Comparison of ENCODE assay signal across 1 cellular context in the genomic region with DNA sequence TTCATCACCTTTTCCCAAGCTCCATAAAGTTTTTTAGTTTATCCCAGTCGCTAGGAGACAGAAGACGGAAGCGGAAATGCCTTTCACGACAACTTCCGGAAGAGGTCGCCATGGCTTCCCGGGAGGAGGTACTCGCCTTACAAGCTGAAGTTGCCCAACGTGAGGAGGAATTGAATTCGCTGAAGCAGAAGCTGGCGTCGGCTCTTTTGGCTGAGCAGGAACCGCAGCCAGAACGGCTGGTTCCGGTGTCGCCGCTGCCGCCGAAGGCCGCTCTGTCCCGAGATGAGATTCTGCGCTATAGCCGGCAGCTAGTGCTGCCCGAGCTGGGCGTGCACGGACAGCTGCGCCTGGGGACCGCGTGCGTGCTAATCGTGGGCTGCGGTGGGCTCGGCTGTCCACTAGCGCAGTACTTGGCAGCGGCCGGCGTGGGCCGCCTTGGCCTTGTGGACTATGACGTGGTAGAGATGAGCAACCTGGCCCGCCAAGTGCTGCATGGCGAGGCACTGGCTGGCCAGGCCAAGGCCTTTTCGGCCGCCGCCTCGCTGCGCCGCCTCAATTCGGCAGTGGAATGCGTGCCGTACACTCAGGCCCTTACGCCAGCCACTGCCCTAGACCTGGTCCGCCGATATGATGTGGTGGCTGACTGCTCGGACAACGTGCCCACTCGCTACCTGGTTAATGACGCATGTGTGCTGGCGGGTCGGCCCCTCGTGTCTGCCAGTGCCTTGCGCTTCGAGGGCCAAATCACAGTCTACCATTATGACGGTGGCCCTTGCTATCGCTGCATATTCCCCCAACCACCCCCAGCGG.
TF ChIP-seq lines count a peak whose summit lies in the region.

A gene with protein sequence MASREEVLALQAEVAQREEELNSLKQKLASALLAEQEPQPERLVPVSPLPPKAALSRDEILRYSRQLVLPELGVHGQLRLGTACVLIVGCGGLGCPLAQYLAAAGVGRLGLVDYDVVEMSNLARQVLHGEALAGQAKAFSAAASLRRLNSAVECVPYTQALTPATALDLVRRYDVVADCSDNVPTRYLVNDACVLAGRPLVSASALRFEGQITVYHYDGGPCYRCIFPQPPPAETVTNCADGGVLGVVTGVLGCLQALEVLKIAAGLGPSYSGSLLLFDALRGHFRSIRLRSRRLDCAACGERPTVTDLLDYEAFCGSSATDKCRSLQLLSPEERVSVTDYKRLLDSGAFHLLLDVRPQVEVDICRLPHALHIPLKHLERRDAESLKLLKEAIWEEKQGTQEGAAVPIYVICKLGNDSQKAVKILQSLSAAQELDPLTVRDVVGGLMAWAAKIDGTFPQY (plus strand): TSS at position 86 of the 810 bp plus-strand sequence. CDS start 25 bp downstream, at position 111.

TF ChIP-seq in HepG2, 621 proteins besides CTCF, POLR2A, EP300 and RAD21 (continued from another document and continues in another):
- TF ChIP-seq, protein P1, sequence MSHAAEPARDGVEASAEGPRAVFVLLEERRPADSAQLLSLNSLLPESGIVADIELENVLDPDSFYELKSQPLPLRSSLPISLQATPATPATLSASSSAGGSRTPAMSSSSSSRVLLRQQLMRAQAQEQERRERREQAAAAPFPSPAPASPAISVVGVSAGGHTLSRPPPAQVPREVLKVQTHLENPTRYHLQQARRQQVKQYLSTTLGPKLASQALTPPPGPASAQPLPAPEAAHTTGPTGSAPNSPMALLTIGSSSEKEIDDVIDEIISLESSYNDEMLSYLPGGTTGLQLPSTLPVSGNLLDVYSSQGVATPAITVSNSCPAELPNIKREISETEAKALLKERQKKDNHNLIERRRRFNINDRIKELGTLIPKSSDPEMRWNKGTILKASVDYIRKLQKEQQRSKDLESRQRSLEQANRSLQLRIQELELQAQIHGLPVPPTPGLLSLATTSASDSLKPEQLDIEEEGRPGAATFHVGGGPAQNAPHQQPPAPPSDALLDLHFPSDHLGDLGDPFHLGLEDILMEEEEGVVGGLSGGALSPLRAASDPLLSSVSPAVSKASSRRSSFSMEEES (CRISPR knock-in tag; IDR thresholded peaks at IDR 0.05) = 0 out of 2 replicates have a peak, but pooled peaks have one; percentile 7
- TF ChIP-seq HMG20B (CRISPR knock-in tag; conservative IDR thresholded peaks at IDR 0.05) (no peak), ZNF564 (CRISPR knock-in tag; IDR thresholded peaks at IDR 0.05) (no peak), SOX6 (IDR thresholded peaks at IDR 0.05) (no peak), SOX6 (CRISPR knock-in tag; IDR thresholded peaks at IDR 0.05) (peak; percentile 68), PAX8 (CRISPR knock-in tag; IDR thresholded peaks at IDR 0.05; ENCODE audit: borderline replicate concordance) (peak; percentile 86; the same call in 1 of the 2 replicates), ATF1 (CRISPR knock-in tag; IDR thresholded peaks at IDR 0.05) (peak; percentile 96), FOXK1 (CRISPR knock-in tag; IDR thresholded peaks at IDR 0.05; ENCODE audit: borderline replicate concordance, low read depth) (peak; percentile 92), ZNF543 (CRISPR knock-in tag; IDR thresholded peaks at IDR 0.05) (no peak), NFIC (IDR thresholded peaks at IDR 0.05; ENCODE audit: low read length) (no peak), REPIN1 (CRISPR knock-in tag; IDR thresholded peaks at IDR 0.05; ENCODE audit: borderline replicate concordance, low read depth) (no peak), MBD4 (IDR thresholded peaks at IDR 0.05; ENCODE audit: borderline replicate concordance, low read length) (no peak), PHF5A (CRISPR knock-in tag; IDR thresholded peaks at IDR 0.05; ENCODE audit: low read depth, unreplicated experiment) (no peak), ZSCAN31 (CRISPR knock-in tag; IDR thresholded peaks at IDR 0.05; ENCODE audit: low read depth) (no peak), MIER3 (CRISPR knock-in tag; IDR thresholded peaks at IDR 0.05; ENCODE audit: borderline replicate concordance) (no peak; the same call in 1 of the 2 replicates), SKI (IDR thresholded peaks at IDR 0.05; ENCODE audit: partially characterized antibody) (no peak), MAFG (CRISPR knock-in tag; IDR thresholded peaks at IDR 0.05) (no peak), TCF7 (IDR thresholded peaks at IDR 0.05; ENCODE audit: low read depth) (no peak), ZNF317 (CRISPR knock-in tag; IDR thresholded peaks at IDR 0.05) (peak; percentile 84), KLF13 (CRISPR knock-in tag; IDR thresholded peaks at IDR 0.05) (peak; percentile 96), SALL1 (CRISPR knock-in tag; IDR thresholded peaks at IDR 0.05) (no peak; the same call in 1 of the 2 replicates), ZNF615 (CRISPR knock-in tag; IDR thresholded peaks at IDR 0.05; ENCODE audit: borderline replicate concordance) (no peak), ZNF839 (CRISPR knock-in tag; IDR thresholded peaks at IDR 0.05; ENCODE audit: borderline replicate concordance) (peak; percentile 89), ZNF792 (CRISPR knock-in tag; IDR thresholded peaks at IDR 0.05) (no peak), ARNTL (CRISPR knock-in tag; IDR thresholded peaks at IDR 0.05) (no peak), MAZ (IDR thresholded peaks at IDR 0.05; ENCODE audit: borderline replicate concordance, low read depth, low read length) (no peak), MAZ (CRISPR knock-in tag; IDR thresholded peaks at IDR 0.05; ENCODE audit: low read depth) (no peak), HHEX (CRISPR knock-in tag; IDR thresholded peaks at IDR 0.05) (no peak), SIX1 (CRISPR knock-in tag; IDR thresholded peaks at IDR 0.05; ENCODE audit: borderline replicate concordance) (no peak), TCF7L2 (IDR thresholded peaks at IDR 0.05; ENCODE audit: low read depth, low read length) (no peak), CEBPB (IDR thresholded peaks at IDR 0.05; ENCODE audit: borderline replicate concordance, low read depth, low read length) (peak; percentile 74; the same call in 1 of the 2 replicates), ZNF672 (CRISPR knock-in tag; IDR thresholded peaks at IDR 0.05) (no peak), ETV5 (CRISPR knock-in tag; IDR thresholded peaks at IDR 0.05; ENCODE audit: borderline replicate concordance) (0 out of 2 replicates have a peak, but pooled peaks have one; percentile 30), FIP1L1 (IDR thresholded peaks at IDR 0.05; ENCODE audit: borderline replicate concordance, insufficient read depth, low read depth, low read length) (no peak; the same call in 1 of the 2 replicates), ZNF441 (CRISPR knock-in tag; IDR thresholded peaks at IDR 0.05; ENCODE audit: borderline replicate concordance) (no peak), TOPORS (CRISPR knock-in tag; IDR thresholded peaks at IDR 0.05) (no peak; the same call in 1 of the 2 replicates), MED8 (CRISPR knock-in tag; IDR thresholded peaks at IDR 0.05; ENCODE audit: insufficient replicate concordance) (peak; percentile 72), CREB1 (IDR thresholded peaks at IDR 0.05) (peak; percentile 19), CREB1 (CRISPR knock-in tag; IDR thresholded peaks at IDR 0.05) (peak; percentile 97), ZNF17 (CRISPR knock-in tag; IDR thresholded peaks at IDR 0.05) (no peak), HDAC2 (CRISPR knock-in tag; IDR thresholded peaks at IDR 0.05) (peak; percentile 47; the same call in 1 of the 2 replicates), ZNF572 (CRISPR knock-in tag; IDR thresholded peaks at IDR 0.05) (peak; percentile 85; the same call in 1 of the 2 replicates)
- TF ChIP-seq, protein P2, sequence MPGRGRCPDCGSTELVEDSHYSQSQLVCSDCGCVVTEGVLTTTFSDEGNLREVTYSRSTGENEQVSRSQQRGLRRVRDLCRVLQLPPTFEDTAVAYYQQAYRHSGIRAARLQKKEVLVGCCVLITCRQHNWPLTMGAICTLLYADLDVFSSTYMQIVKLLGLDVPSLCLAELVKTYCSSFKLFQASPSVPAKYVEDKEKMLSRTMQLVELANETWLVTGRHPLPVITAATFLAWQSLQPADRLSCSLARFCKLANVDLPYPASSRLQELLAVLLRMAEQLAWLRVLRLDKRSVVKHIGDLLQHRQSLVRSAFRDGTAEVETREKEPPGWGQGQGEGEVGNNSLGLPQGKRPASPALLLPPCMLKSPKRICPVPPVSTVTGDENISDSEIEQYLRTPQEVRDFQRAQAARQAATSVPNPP (CRISPR knock-in tag; IDR thresholded peaks at IDR 0.05) = no peak
- TF ChIP-seq, protein P3, sequence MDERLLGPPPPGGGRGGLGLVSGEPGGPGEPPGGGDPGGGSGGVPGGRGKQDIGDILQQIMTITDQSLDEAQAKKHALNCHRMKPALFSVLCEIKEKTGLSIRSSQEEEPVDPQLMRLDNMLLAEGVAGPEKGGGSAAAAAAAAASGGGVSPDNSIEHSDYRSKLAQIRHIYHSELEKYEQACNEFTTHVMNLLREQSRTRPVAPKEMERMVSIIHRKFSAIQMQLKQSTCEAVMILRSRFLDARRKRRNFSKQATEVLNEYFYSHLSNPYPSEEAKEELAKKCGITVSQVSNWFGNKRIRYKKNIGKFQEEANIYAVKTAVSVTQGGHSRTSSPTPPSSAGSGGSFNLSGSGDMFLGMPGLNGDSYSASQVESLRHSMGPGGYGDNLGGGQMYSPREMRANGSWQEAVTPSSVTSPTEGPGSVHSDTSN (CRISPR knock-in tag; IDR thresholded peaks at IDR 0.05) = no peak
- TF ChIP-seq, protein P4, sequence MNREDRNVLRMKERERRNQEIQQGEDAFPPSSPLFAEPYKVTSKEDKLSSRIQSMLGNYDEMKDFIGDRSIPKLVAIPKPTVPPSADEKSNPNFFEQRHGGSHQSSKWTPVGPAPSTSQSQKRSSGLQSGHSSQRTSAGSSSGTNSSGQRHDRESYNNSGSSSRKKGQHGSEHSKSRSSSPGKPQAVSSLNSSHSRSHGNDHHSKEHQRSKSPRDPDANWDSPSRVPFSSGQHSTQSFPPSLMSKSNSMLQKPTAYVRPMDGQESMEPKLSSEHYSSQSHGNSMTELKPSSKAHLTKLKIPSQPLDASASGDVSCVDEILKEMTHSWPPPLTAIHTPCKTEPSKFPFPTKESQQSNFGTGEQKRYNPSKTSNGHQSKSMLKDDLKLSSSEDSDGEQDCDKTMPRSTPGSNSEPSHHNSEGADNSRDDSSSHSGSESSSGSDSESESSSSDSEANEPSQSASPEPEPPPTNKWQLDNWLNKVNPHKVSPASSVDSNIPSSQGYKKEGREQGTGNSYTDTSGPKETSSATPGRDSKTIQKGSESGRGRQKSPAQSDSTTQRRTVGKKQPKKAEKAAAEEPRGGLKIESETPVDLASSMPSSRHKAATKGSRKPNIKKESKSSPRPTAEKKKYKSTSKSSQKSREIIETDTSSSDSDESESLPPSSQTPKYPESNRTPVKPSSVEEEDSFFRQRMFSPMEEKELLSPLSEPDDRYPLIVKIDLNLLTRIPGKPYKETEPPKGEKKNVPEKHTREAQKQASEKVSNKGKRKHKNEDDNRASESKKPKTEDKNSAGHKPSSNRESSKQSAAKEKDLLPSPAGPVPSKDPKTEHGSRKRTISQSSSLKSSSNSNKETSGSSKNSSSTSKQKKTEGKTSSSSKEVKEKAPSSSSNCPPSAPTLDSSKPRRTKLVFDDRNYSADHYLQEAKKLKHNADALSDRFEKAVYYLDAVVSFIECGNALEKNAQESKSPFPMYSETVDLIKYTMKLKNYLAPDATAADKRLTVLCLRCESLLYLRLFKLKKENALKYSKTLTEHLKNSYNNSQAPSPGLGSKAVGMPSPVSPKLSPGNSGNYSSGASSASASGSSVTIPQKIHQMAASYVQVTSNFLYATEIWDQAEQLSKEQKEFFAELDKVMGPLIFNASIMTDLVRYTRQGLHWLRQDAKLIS (CRISPR knock-in tag; IDR thresholded peaks at IDR 0.05) = no peak
- TF ChIP-seq, protein P5, sequence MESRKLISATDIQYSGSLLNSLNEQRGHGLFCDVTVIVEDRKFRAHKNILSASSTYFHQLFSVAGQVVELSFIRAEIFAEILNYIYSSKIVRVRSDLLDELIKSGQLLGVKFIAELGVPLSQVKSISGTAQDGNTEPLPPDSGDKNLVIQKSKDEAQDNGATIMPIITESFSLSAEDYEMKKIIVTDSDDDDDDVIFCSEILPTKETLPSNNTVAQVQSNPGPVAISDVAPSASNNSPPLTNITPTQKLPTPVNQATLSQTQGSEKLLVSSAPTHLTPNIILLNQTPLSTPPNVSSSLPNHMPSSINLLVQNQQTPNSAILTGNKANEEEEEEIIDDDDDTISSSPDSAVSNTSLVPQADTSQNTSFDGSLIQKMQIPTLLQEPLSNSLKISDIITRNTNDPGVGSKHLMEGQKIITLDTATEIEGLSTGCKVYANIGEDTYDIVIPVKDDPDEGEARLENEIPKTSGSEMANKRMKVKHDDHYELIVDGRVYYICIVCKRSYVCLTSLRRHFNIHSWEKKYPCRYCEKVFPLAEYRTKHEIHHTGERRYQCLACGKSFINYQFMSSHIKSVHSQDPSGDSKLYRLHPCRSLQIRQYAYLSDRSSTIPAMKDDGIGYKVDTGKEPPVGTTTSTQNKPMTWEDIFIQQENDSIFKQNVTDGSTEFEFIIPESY (CRISPR knock-in tag; IDR thresholded peaks at IDR 0.05) = peak; percentile 72
- TF ChIP-seq, protein P6, sequence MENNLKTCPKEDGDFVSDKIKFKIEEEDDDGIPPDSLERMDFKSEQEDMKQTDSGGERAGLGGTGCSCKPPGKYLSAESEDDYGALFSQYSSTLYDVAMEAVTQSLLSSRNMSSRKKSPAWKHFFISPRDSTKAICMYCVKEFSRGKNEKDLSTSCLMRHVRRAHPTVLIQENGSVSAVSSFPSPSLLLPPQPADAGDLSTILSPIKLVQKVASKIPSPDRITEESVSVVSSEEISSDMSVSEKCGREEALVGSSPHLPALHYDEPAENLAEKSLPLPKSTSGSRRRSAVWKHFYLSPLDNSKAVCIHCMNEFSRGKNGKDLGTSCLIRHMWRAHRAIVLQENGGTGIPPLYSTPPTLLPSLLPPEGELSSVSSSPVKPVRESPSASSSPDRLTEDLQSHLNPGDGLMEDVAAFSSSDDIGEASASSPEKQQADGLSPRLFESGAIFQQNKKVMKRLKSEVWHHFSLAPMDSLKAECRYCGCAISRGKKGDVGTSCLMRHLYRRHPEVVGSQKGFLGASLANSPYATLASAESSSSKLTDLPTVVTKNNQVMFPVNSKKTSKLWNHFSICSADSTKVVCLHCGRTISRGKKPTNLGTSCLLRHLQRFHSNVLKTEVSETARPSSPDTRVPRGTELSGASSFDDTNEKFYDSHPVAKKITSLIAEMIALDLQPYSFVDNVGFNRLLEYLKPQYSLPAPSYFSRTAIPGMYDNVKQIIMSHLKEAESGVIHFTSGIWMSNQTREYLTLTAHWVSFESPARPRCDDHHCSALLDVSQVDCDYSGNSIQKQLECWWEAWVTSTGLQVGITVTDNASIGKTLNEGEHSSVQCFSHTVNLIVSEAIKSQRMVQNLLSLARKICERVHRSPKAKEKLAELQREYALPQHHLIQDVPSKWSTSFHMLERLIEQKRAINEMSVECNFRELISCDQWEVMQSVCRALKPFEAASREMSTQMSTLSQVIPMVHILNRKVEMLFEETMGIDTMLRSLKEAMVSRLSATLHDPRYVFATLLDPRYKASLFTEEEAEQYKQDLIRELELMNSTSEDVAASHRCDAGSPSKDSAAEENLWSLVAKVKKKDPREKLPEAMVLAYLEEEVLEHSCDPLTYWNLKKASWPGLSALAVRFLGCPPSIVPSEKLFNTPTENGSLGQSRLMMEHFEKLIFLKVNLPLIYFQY (CRISPR knock-in tag; IDR thresholded peaks at IDR 0.05; ENCODE audit: borderline replicate concordance) = no peak
- TF ChIP-seq, protein P7, sequence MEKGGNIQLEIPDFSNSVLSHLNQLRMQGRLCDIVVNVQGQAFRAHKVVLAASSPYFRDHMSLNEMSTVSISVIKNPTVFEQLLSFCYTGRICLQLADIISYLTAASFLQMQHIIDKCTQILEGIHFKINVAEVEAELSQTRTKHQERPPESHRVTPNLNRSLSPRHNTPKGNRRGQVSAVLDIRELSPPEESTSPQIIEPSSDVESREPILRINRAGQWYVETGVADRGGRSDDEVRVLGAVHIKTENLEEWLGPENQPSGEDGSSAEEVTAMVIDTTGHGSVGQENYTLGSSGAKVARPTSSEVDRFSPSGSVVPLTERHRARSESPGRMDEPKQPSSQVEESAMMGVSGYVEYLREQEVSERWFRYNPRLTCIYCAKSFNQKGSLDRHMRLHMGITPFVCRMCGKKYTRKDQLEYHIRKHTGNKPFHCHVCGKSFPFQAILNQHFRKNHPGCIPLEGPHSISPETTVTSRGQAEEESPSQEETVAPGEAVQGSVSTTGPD (CRISPR knock-in tag; IDR thresholded peaks at IDR 0.05) = no peak
